In the genomic region with DNA sequence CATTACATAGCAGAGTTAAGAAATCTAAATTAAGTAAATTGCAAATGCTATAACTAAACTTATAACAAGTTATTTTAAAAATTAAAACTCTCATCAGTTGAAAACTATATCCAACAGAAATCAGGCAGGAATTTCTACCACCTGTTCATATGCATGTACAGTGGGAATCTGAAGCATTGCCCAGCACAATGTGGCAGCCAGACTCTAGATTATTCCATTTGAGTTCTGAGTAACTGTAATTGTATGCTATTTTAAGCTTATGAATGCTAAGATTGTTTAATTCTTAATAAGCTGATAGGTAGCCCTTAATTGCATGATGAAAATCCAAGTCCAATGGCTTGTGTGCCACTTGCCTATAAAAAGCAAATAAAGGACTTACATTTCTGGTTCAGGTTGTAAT, we compare ENCODE assay signal across 30 cellular contexts.
A peak's percentile ranks its signal among the peaks of the same experiment; 100 is the strongest.
DNase-seq lines count a peak whose midpoint lies in the region; FAIRE-seq and TF ChIP-seq lines count a peak whose summit lies in the region.
"Had no signal": no experiment of that assay in that cellular context is flagged by ENCODE, and none has a peak within 500 bp of the region (broad histone marks: within the 10 kb centered on the region; RNA-seq: fewer than 3 reads in every experiment).

No MANE protein-coding gene starts in this region.

- peaks cover 27% of the 10 kb centered on the region for H3K9me3 Mint-ChIP-seq in nephron

- no peaks in the 10 kb centered on the region for H3K27me3 Mint-ChIP-seq in nephron (ENCODE audit: low read depth)
- H3K27me3 Mint-ChIP-seq: B cell; CD4-positive, alpha-beta memory T cell; CD4-positive, alpha-beta T cell; CD4-positive, CD25-positive, alpha-beta regulatory T cell; CD8-positive, alpha-beta memory T cell had no signal

- no peak for TF ChIP-seq CTCF in nephron (IDR thresholded peaks at IDR 0.05; ENCODE audit: unreplicated experiment in 3 of 3)

- no peak for FAIRE-seq in GM19239 (lab: Jason Lieb, UNC)
- FAIRE-seq: A204.1, A549, D721Med had no signal

- in situ Hi-C loops in G401 (cut with HindIII; ENCODE audit: low sequenced_read_pairs): no loop called here

- peaks cover 4% of the 10 kb centered on the region for H3K36me3 Mint-ChIP-seq in nephron (ENCODE audit: low read depth)
- H3K36me3 Mint-ChIP-seq: CD14-positive monocyte; CD4-positive, alpha-beta memory T cell; CD4-positive, CD25-positive, alpha-beta regulatory T cell; CD8-positive, alpha-beta memory T cell; CD8-positive, alpha-beta T cell had no signal

- H3K4me1 Mint-ChIP-seq in nephron: no peaks in the 10 kb centered on the region
- H3K4me1 Mint-ChIP-seq: B cell; CD14-positive monocyte; CD4-positive, alpha-beta memory T cell; CD4-positive, CD25-positive, alpha-beta regulatory T cell; CD8-positive, alpha-beta memory T cell had no signal

- H3K27ac Mint-ChIP-seq in nephron: peak overlapping the region in 2 of 3 experiments; percentile 83 to 96
- H3K27ac Mint-ChIP-seq: B cell; CD14-positive monocyte; CD4-positive, alpha-beta memory T cell; CD4-positive, alpha-beta T cell; CD4-positive, CD25-positive, alpha-beta regulatory T cell; CD8-positive, alpha-beta memory T cell; CD8-positive, alpha-beta T cell had no signal

- H3K4me3 Mint-ChIP-seq in nephron: no peak overlapping the region
- H3K4me3 Mint-ChIP-seq: B cell; CD14-positive monocyte; CD4-positive, alpha-beta memory T cell; CD4-positive, alpha-beta T cell; CD4-positive, CD25-positive, alpha-beta regulatory T cell; CD8-positive, alpha-beta memory T cell; CD8-positive, alpha-beta T cell had no signal

- DNase-seq in G401 (ENCODE audit: low spot score): peak; percentile 57
- peak; percentile 51 for DNase-seq in cerebellar cortex (ENCODE audit: low spot score)
- peak; percentile 24 for DNase-seq in cerebellum (ENCODE audit: low spot score)
- no peak for DNase-seq in GM19239 (ENCODE audit: insufficient read length, low spot score)
- no peak for DNase-seq in NCI-H1694 treated with DMSO at 0.1 percent for 48 hours (lab: John Stamatoyannopoulos, UW)
- DNase-seq in NCI-H1105 (lab: John Stamatoyannopoulos, UW): no peak
- no peak for DNase-seq in iPS-NIHi7 (ENCODE audit: extremely low spot score)
- DNase-seq: 8988T; AML-193; BE2C; Caco-2; Calu3; CD4-positive, alpha-beta memory T cell; CD4-positive, alpha-beta T cell; CD4-positive, CD25-positive, alpha-beta regulatory T cell; CD8-positive, alpha-beta memory T cell; CD8-positive, alpha-beta T cell; COR-L47; DMS 273 treated with DMSO at 0.1 percent for 48 hours; DMS153; DMS79; DMS79 treated with DMSO at 0.1 percent for 48 hours; DND-41; EL had no signal

Comparison
In these comparisons a context has a peak if more than half of its experiments do, and no peak if none do; other contexts are left out.
1. DNase-seq: peak in G401 (single experiment), cerebellar cortex (single experiment) and cerebellum (single experiment); none in GM19239 (single experiment), NCI-H1694 treated with DMSO at 0.1 percent for 48 hours (single experiment), NCI-H1105 (single experiment) and iPS-NIHi7 (single experiment).